Comparison of ENCODE assay signal across 9 cellular contexts in genomic region chr1:146039844-146040194, GRCh38. TPM values are rescaled to one million over a fixed set of nuclear protein-coding genes. Genes with fewer than 3 reads are reported as not detected.
DNase-seq lines count a peak whose midpoint lies in the region; ATAC-seq and TF ChIP-seq lines count a peak whose summit lies in the region.
"Had no signal": no experiment of that assay in that cellular context is flagged by ENCODE, and none has a peak within 500 bp of the region (broad histone marks: within the 10 kb centered on the region; RNA-seq: fewer than 3 reads in every experiment).

No MANE protein-coding gene starts in this region.

- intact Hi-C loops in naive thymus-derived CD4-positive, alpha-beta T cell (cut with micrococcal nuclease): no loop called here
- intact Hi-C loops in lower leg skin (cut with DNase I; ENCODE audit: low total_unique reads): no loop called here

- no peak for ATAC-seq in stimulated activated naive CD8-positive, alpha-beta T cell treated with anti-CD3 and anti-CD28 coated beads, Interleukin-15, Interleukin-2, amounts not matched to agents 100 U/mL and 50 U/mL, for 24 hours
- no peak for ATAC-seq in activated naive CD8-positive, alpha-beta T cell treated with anti-CD3 and anti-CD28 coated beads, Interleukin-2, amount 10 ng/mL, durations not matched to agents 7 days and 5 days (ENCODE audit: low read depth)
- no peak for ATAC-seq in naive thymus-derived CD4-positive, alpha-beta T cell
- ATAC-seq in HG03354 (IDR thresholded peaks at IDR 0.05; ENCODE audit: poor library complexity, severe bottlenecking, unreplicated experiment) (no peak), GM21515 (IDR thresholded peaks at IDR 0.05; ENCODE audit: unreplicated experiment) (no peak)

- POLR2A ChIA-PET in activated naive CD8-positive, alpha-beta T cell treated with anti-CD3 and anti-CD28 coated beads, Interleukin-2, amount 10 ng/mL, durations not matched to agents 7 days and 5 days (lab: Charles Lee): interaction anchor here (1.1 to 7.4 kb wide), 3 partner anchors 10 to 62 kb away, joined by 3 to 132 read pairs (median 3); no protein-coding TSS in a partner anchor
- POLR2A ChIA-PET in naive thymus-derived CD4-positive, alpha-beta T cell (lab: Charles Lee): interaction anchor here (1.7 to 6.4 kb wide), 5 partner anchors 9 to 113 kb away, joined by 7 to 109 read pairs (median 28); partner anchors contain the start of genes ANKRD34A, LIX1L, POLR3GL and RBM8A

- no peak for TF ChIP-seq CTCF in lower leg skin (IDR thresholded peaks at IDR 0.05)

- peak overlapping the region; percentile 92 for H3K27ac Mint-ChIP-seq in stimulated activated naive CD8-positive, alpha-beta T cell treated with anti-CD3 and anti-CD28 coated beads, Interleukin-15, Interleukin-2, amounts not matched to agents 100 ng/mL and 50 ng/mL, for 24 hours
- H3K27ac Mint-ChIP-seq in activated naive CD8-positive, alpha-beta T cell treated with anti-CD3 and anti-CD28 coated beads, Interleukin-2, amount 10 ng/mL, durations not matched to agents 7 days and 5 days: no peak overlapping the region
- H3K27ac Mint-ChIP-seq in naive thymus-derived CD4-positive, alpha-beta T cell: peak overlapping the region in 6 of 9 donors; percentile 19 to 100 (median 94)

- no peaks in the 10 kb centered on the region for H3K9me3 Mint-ChIP-seq in stimulated activated naive CD8-positive, alpha-beta T cell treated with anti-CD3 and anti-CD28 coated beads, Interleukin-15, Interleukin-2, amounts not matched to agents 100 ng/mL and 50 ng/mL, for 24 hours
- no peaks in the 10 kb centered on the region for H3K9me3 Mint-ChIP-seq in activated naive CD8-positive, alpha-beta T cell treated with anti-CD3 and anti-CD28 coated beads, Interleukin-2, amount 10 ng/mL, durations not matched to agents 7 days and 5 days
- H3K9me3 Mint-ChIP-seq in naive thymus-derived CD4-positive, alpha-beta T cell: peaks cover 0 to 31% (median 0%) of the 10 kb centered on the region in 11 donors

- TF ChIP-seq POLR2A in lower leg skin (IDR thresholded peaks at IDR 0.05): no peak

- no peak overlapping the region for H3K4me3 Mint-ChIP-seq in stimulated activated naive CD8-positive, alpha-beta T cell treated with anti-CD3 and anti-CD28 coated beads, Interleukin-15, Interleukin-2, amounts not matched to agents 100 ng/mL and 50 ng/mL, for 24 hours
- H3K4me3 Mint-ChIP-seq in activated naive CD8-positive, alpha-beta T cell treated with anti-CD3 and anti-CD28 coated beads, Interleukin-2, amount 10 ng/mL, durations not matched to agents 7 days and 5 days: peak overlapping the region; percentile 90
- H3K4me3 Mint-ChIP-seq in naive thymus-derived CD4-positive, alpha-beta T cell: peak overlapping the region in 6 of 10 donors; percentile 13 to 99 (median 97)

- H3K36me3 ChIP-seq in naive thymus-derived CD4-positive, alpha-beta T cell (ENCODE audit: control insufficient read depth in 2 of 3, insufficient read depth in 3 of 3, low read length in 3 of 3): peaks cover 0 to 4% (median 0%) of the 10 kb centered on the region in 3 experiments

- no peak overlapping the region for H3K4me3 ChIP-seq in naive thymus-derived CD4-positive, alpha-beta T cell (ENCODE audit: low read length)
- no peak overlapping the region for H3K4me3 ChIP-seq in lower leg skin (ENCODE audit: low read depth, poor library complexity, severe bottlenecking)

- peaks cover 43% of the 10 kb centered on the region for H3K4me1 Mint-ChIP-seq in stimulated activated naive CD8-positive, alpha-beta T cell treated with anti-CD3 and anti-CD28 coated beads, Interleukin-15, Interleukin-2, amounts not matched to agents 100 ng/mL and 50 ng/mL, for 24 hours (ENCODE audit: low read depth)
- peaks cover 27% of the 10 kb centered on the region for H3K4me1 Mint-ChIP-seq in activated naive CD8-positive, alpha-beta T cell treated with anti-CD3 and anti-CD28 coated beads, Interleukin-2, amount 10 ng/mL, durations not matched to agents 7 days and 5 days
- peaks cover 7 to 40% (median 33%) of the 10 kb centered on the region in 7 donors for H3K4me1 Mint-ChIP-seq in naive thymus-derived CD4-positive, alpha-beta T cell

- CTCF ChIA-PET in naive thymus-derived CD4-positive, alpha-beta T cell (lab: Charles Lee): interaction anchor here (0.9 kb wide), 1 partner anchor 8 kb away, joined by 4 read pairs; no protein-coding TSS in a partner anchor

- peaks cover 4% of the 10 kb centered on the region for H3K27me3 Mint-ChIP-seq in stimulated activated naive CD8-positive, alpha-beta T cell treated with anti-CD3 and anti-CD28 coated beads, Interleukin-15, Interleukin-2, amounts not matched to agents 100 ng/mL and 50 ng/mL, for 24 hours
- H3K27me3 Mint-ChIP-seq in activated naive CD8-positive, alpha-beta T cell treated with anti-CD3 and anti-CD28 coated beads, Interleukin-2, amount 10 ng/mL, durations not matched to agents 7 days and 5 days: peaks cover 11% of the 10 kb centered on the region
- peaks cover 0 to 32% (median 0%) of the 10 kb centered on the region in 5 donors for H3K27me3 Mint-ChIP-seq in naive thymus-derived CD4-positive, alpha-beta T cell

- DNase-seq in stimulated activated naive CD8-positive, alpha-beta T cell treated with anti-CD3 and anti-CD28 coated beads, Interleukin-15, Interleukin-2, amounts not matched to agents 100 U/mL and 50 U/mL, for 24 hours: no peak
- DNase-seq in activated naive CD8-positive, alpha-beta T cell treated with anti-CD3 and anti-CD28 coated beads, Interleukin-2, amount 10 ng/mL, durations not matched to agents 7 days and 5 days: no peak
- no peak for DNase-seq in naive thymus-derived CD4-positive, alpha-beta T cell
- DNase-seq in NCI-H524 (lab: John Stamatoyannopoulos, UW): no peak
- DNase-seq in lower leg skin (ENCODE audit: low spot score in 2 of 2): no peak

- WGBS in lower leg skin, 2 donors: 31 to 35% methylated on average over 9 of the region's 9 CpGs

- H3K4me1 ChIP-seq in naive thymus-derived CD4-positive, alpha-beta T cell (ENCODE audit: control insufficient read depth in 2 of 2, insufficient read depth in 2 of 2, low read length in 2 of 2): peaks cover 0 to 6% of the 10 kb centered on the region in 2 donors

- H3K27me3 ChIP-seq in naive thymus-derived CD4-positive, alpha-beta T cell (ENCODE audit: control insufficient read depth in 2 of 2, insufficient read depth in 2 of 2, low read length in 2 of 2): no peaks in the 10 kb centered on the region

- H3K27ac ChIP-seq in naive thymus-derived CD4-positive, alpha-beta T cell (ENCODE audit: low read depth, low read length): no peak overlapping the region

- peaks cover 13% of the 10 kb centered on the region for H3K36me3 Mint-ChIP-seq in stimulated activated naive CD8-positive, alpha-beta T cell treated with anti-CD3 and anti-CD28 coated beads, Interleukin-15, Interleukin-2, amounts not matched to agents 100 ng/mL and 50 ng/mL, for 24 hours (ENCODE audit: low read depth)
- peaks cover 2% of the 10 kb centered on the region for H3K36me3 Mint-ChIP-seq in activated naive CD8-positive, alpha-beta T cell treated with anti-CD3 and anti-CD28 coated beads, Interleukin-2, amount 10 ng/mL, durations not matched to agents 7 days and 5 days
- H3K36me3 Mint-ChIP-seq in naive thymus-derived CD4-positive, alpha-beta T cell: peaks cover 0 to 9% (median 0%) of the 10 kb centered on the region in 5 donors

- no peaks in the 10 kb centered on the region for H3K9me3 ChIP-seq in naive thymus-derived CD4-positive, alpha-beta T cell (ENCODE audit: control insufficient read depth in 2 of 3, low read length in 3 of 3)

RNA-seq across cellular contexts. Expression of gene HJV, which starts 18.3 kb away (rescaled TPM):
- not detected for total RNA-seq in activated naive CD8-positive, alpha-beta T cell treated with anti-CD3 and anti-CD28 coated beads, Interleukin-2, amount 10 ng/mL, durations not matched to agents 7 days and 5 days
- not detected for total RNA-seq in naive thymus-derived CD4-positive, alpha-beta T cell
- not detected for polyA plus RNA-seq in naive thymus-derived CD4-positive, alpha-beta T cell
- total RNA-seq in lower leg skin: not detected
- total RNA-seq: kidney epithelial cell had no signal

RNA-seq across cellular contexts. Expression of gene TXNIP, which starts 43.4 kb away (rescaled TPM):
- 100 to 1,000 TPM; 678 to 725 TPM for total RNA-seq in activated naive CD8-positive, alpha-beta T cell treated with anti-CD3 and anti-CD28 coated beads, Interleukin-2, amount 10 ng/mL, durations not matched to agents 7 days and 5 days
- 1,000 to 10,000 TPM in 1 of 5 experiments, 100 to 1,000 TPM in 4; 498 to 1,101 (median 659) TPM for total RNA-seq in naive thymus-derived CD4-positive, alpha-beta T cell
- polyA plus RNA-seq in naive thymus-derived CD4-positive, alpha-beta T cell: 1,000 to 10,000 TPM; 3,808 to 5,430 TPM
- 1,000 to 10,000 TPM; 2,445 to 6,877 (median 3,895) TPM for total RNA-seq in lower leg skin
